2 cellular contexts compared by ENCODE assay signal in genomic region chr17:1058423-1059130, GRCh38.
TF ChIP-seq lines count a peak whose summit lies in the region.

No MANE protein-coding gene starts in this region.

TF ChIP-seq in SK-N-SH, 30 proteins besides CTCF, POLR2A, EP300 and RAD21 (continued from another document):
- TF ChIP-seq SMC3 (IDR thresholded peaks at IDR 0.05; ENCODE audit: low read depth, low read length), result peak; percentile 22; the same call in 1 of the 2 replicates

TF ChIP-seq in liver, 16 proteins besides CTCF, POLR2A, EP300 and RAD21 (continued from another document):
- no peak for TF ChIP-seq REST (IDR thresholded peaks at IDR 0.05)
- no peak for TF ChIP-seq MAX (IDR thresholded peaks at IDR 0.05)
- no peak for TF ChIP-seq RXRA (IDR thresholded peaks at IDR 0.05)
- no peak for TF ChIP-seq ZBTB33 (IDR thresholded peaks at IDR 0.05)
- TF ChIP-seq EGR1 (IDR thresholded peaks at IDR 0.05; ENCODE audit: low read depth in 2 of 2), result no peak
- no peak for TF ChIP-seq ATF3 (IDR thresholded peaks at IDR 0.05)
- TF ChIP-seq HNF4G (IDR thresholded peaks at IDR 0.05), result no peak
- TF ChIP-seq GABPA (IDR thresholded peaks at IDR 0.05 in 1 of 2, conservative IDR thresholded peaks at IDR 0.05 in 1 of 2), result no peak
